In the genomic region with DNA sequence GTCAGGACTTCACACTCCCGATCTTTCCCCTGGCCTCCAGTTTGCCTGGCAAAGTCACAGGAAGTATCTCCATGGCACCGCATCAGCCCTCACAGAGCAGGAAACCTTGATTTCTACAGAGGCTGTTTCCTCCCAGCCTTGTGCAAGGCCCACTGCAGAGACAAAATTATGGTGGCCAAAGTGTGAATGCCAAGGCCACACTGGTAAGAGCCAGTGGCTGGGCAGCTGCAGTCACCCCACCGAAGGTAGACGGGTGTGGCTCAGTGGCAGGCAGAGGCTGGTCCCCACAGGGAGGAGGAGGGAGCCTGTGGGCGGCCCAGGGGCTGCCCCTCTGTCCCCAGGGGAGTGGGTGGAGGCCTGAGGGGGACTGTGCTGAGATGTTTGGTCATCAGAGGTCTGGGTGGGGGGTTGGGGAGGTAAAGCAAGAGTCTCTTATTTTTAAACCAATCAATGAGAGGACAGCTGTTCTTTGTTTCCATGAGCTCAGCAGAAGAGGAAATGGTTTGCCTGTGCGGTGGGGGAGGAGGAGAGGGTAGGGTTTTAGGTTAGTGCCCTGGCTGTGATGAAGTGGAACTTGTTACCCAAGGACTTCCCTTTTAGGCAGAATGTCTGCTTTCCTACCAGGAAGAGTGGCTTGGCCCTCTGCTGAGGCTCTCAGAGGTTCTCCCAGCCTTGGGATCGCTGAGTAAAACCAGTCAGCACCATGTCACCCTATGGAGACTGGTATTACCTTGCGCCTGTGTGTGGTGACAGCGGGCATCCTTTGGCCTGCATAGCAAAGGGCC, we compare ENCODE assay signal across 8 cellular contexts. TPM values are rescaled to one million over a fixed set of nuclear protein-coding genes. Genes with fewer than 3 reads are reported as not detected.
DNase-seq lines count a peak whose midpoint lies in the region; ATAC-seq and TF ChIP-seq lines count a peak whose summit lies in the region.

No MANE protein-coding gene starts in this region.

- H3K27ac Mint-ChIP-seq in IgD-negative memory B cell = peak overlapping the region; percentile 98 to 99 (median 99)
- peak overlapping the region; percentile 91 to 100 for H3K27ac Mint-ChIP-seq in stimulated activated naive CD8-positive, alpha-beta T cell treated with anti-CD3 and anti-CD28 coated beads, Interleukin-15, amount 100 ng/mL, for 72 hours

- H3K27me3 Mint-ChIP-seq in IgD-negative memory B cell = no peaks in the 10 kb centered on the region
- H3K27me3 Mint-ChIP-seq in stimulated activated naive CD8-positive, alpha-beta T cell treated with anti-CD3 and anti-CD28 coated beads, Interleukin-15, amount 100 ng/mL, for 72 hours = no peaks in the 10 kb centered on the region

- H3K36me3 ChIP-seq in DOHH2 (ENCODE audit: control insufficient read depth, low read length) (peaks cover 13% of the 10 kb centered on the region), mucosa of stomach (ENCODE audit: control insufficient read depth, insufficient read depth, low read length) (no peaks in the 10 kb centered on the region)

- H3K4me3 ChIP-seq in DOHH2 (ENCODE audit: low read length) = peak overlapping the region; percentile 70
- peak overlapping the region; percentile 21 for H3K4me3 ChIP-seq in mucosa of stomach (ENCODE audit: low read length)

- H3K9me2 ChIP-seq in DOHH2 (replicated peaks; ENCODE audit: control insufficient read depth, low read length) = no peaks in the 10 kb centered on the region

- peak overlapping the region; percentile 72 to 93 (median 86) for H3K4me3 Mint-ChIP-seq in IgD-negative memory B cell
- H3K4me3 Mint-ChIP-seq in stimulated activated naive CD8-positive, alpha-beta T cell treated with anti-CD3 and anti-CD28 coated beads, Interleukin-15, amount 100 ng/mL, for 72 hours = peak overlapping the region; percentile 86 to 89

- peaks cover 64 to 78% (median 73%) of the 10 kb centered on the region in 3 donors for H3K4me1 Mint-ChIP-seq in IgD-negative memory B cell
- H3K4me1 Mint-ChIP-seq in stimulated activated naive CD8-positive, alpha-beta T cell treated with anti-CD3 and anti-CD28 coated beads, Interleukin-15, amount 100 ng/mL, for 72 hours = peaks cover 80% of the 10 kb centered on the region

- 0 out of 2 replicates have a peak, but pooled peaks cover 3% of the 10 kb centered on the region for H3K79me2 ChIP-seq in DOHH2 (ENCODE audit: control insufficient read depth, low read length)

- H4K20me1 ChIP-seq in DOHH2 (ENCODE audit: control insufficient read depth, insufficient read depth, low read depth, low read length) = no peaks in the 10 kb centered on the region

- H3K9me3 ChIP-seq in DOHH2 (ENCODE audit: control insufficient read depth, insufficient read depth, low read length) (no peaks in the 10 kb centered on the region), mucosa of stomach (ENCODE audit: control insufficient read depth, low read length) (no peaks in the 10 kb centered on the region)

- H3K4me1 ChIP-seq in DOHH2 (ENCODE audit: control insufficient read depth, low read length) = peaks cover 100% of the 10 kb centered on the region
- H3K4me1 ChIP-seq in mucosa of stomach (ENCODE audit: control insufficient read depth, insufficient read depth, low read length) = peaks cover 78% of the 10 kb centered on the region

- peak; percentile 63 for DNase-seq in T-helper 9 cell
- DNase-seq in central memory CD4-positive, alpha-beta T cell = peak; percentile 84
- DNase-seq in stimulated activated naive CD8-positive, alpha-beta T cell treated with anti-CD3 and anti-CD28 coated beads, Interleukin-15, amount 100 ng/mL, for 72 hours = peak; percentile 70 to 87
- DNase-seq in AG20443 (ENCODE audit: low spot score) = no peak

- H3K9me3 Mint-ChIP-seq in IgD-negative memory B cell = no peaks in the 10 kb centered on the region
- H3K9me3 Mint-ChIP-seq in stimulated activated naive CD8-positive, alpha-beta T cell treated with anti-CD3 and anti-CD28 coated beads, Interleukin-15, amount 100 ng/mL, for 72 hours = peaks cover 0 to 4% of the 10 kb centered on the region in 2 donors

- peak; percentile 44 for ATAC-seq in GM21423 (IDR thresholded peaks at IDR 0.05; ENCODE audit: unreplicated experiment)
- ATAC-seq in stimulated activated naive CD8-positive, alpha-beta T cell treated with anti-CD3 and anti-CD28 coated beads, Interleukin-15, amount 100 ng/mL, for 72 hours = peak; percentile 63

- H3K36me3 Mint-ChIP-seq in IgD-negative memory B cell = no peaks in the 10 kb centered on the region

- peaks cover 56% of the 10 kb centered on the region for H3F3A ChIP-seq in DOHH2 (ENCODE audit: control insufficient read depth, insufficient read depth)

- H3K4me2 ChIP-seq in DOHH2 (ENCODE audit: low read length) = peak overlapping the region; percentile 95

- no peak for TF ChIP-seq CTCF in DOHH2 (IDR thresholded peaks at IDR 0.05; ENCODE audit: low read depth, low read length, poor library complexity, severe bottlenecking)

- H3K27ac ChIP-seq in DOHH2 (ENCODE audit: low read depth, low read length) = peak overlapping the region; percentile 98

- H3K27me3 ChIP-seq in DOHH2 (ENCODE audit: control insufficient read depth, low read length) (no peaks in the 10 kb centered on the region), mucosa of stomach (ENCODE audit: control insufficient read depth, insufficient read depth, low read length) (no peaks in the 10 kb centered on the region)

- H3K9ac ChIP-seq in mucosa of stomach (ENCODE audit: low read length) = peak overlapping the region; percentile 50

RNA-seq across cellular contexts. Expression of gene BTG2, which starts 18.0 kb away (rescaled TPM):
- polyA plus RNA-seq in IgD-negative memory B cell = 202 TPM

RNA-seq across cellular contexts. Expression of gene CHIT1, which starts 57.8 kb away (rescaled TPM):
- 0.75 TPM for polyA plus RNA-seq in IgD-negative memory B cell
